In the genomic region with DNA sequence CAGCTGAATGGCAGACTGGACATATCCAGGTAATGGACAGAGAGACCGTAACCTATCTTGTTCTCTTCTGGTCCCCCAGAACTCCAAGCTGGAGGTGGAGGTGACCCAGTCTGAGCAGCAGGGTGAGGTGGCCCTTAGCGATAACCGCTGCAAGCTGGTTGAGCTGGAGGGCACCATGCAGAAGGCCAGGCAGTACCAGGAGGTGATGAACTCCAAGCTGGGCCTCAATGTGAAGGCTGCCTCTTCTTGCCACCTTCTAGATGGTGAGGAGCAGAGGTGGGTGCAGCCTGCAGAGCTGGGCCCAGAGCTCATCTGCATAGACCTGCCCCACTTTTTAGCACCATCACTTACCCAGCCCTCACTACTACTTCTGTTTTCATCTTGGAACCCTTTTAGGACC, we compare ENCODE assay signal across 21 cellular contexts. TPM values are rescaled to one million over a fixed set of nuclear protein-coding genes. Genes with fewer than 3 reads are reported as not detected.
DNase-seq lines count a peak whose midpoint lies in the region; ATAC-seq, FAIRE-seq and TF ChIP-seq lines count a peak whose summit lies in the region.
"Had no signal": no experiment of that assay in that cellular context is flagged by ENCODE, and none has a peak within 500 bp of the region (broad histone marks: within the 10 kb centered on the region; RNA-seq: fewer than 3 reads in every experiment).

No MANE protein-coding gene starts in this region.

- 0 out of 2 replicates have a peak overlapping the region, but pooled peaks have one; percentile 18 for H3K4me2 ChIP-seq in SK-N-SH
- H3K4me2 ChIP-seq: A549 had no signal

- no peak for TF ChIP-seq POLR2A in sigmoid colon (IDR thresholded peaks at IDR 0.05)
- no peak for TF ChIP-seq POLR2A in vagina (IDR thresholded peaks at IDR 0.05)

- H2AFZ ChIP-seq in SK-N-SH (ENCODE audit: low read depth): no peak overlapping the region
- H2AFZ ChIP-seq: GM23248 had no signal

- 100% methylated on average over 3 of the region's 3 CpGs for WGBS in SK-N-SH (ENCODE audit: low lambda C conversion rate)
- 97 to 98% methylated on average over 3 of the region's 3 CpGs for WGBS in sigmoid colon, 2 donors

- no peaks in the 10 kb centered on the region for H3K9me2 ChIP-seq in SK-N-SH

- H3K27ac ChIP-seq in SK-N-SH (ENCODE audit: low read depth in 2 of 2, low read length in 1 of 2): no peak overlapping the region
- H3K27ac ChIP-seq in RWPE2 (ENCODE audit: poor library complexity, severe bottlenecking): no peak overlapping the region
- no peak overlapping the region for H3K27ac ChIP-seq in kidney (ENCODE audit: low read depth in 2 of 2, low read length in 2 of 2)
- H3K27ac ChIP-seq in sigmoid colon: no peak overlapping the region
- H3K27ac ChIP-seq in vagina: no peak overlapping the region
- H3K27ac ChIP-seq: 22Rv1, C4-2B, GM23248 had no signal

- H3K9me3 ChIP-seq in SK-N-SH (no peaks in the 10 kb centered on the region), RWPE2 (ENCODE audit: severe bottlenecking) (no peaks in the 10 kb centered on the region), kidney (ENCODE audit: control insufficient read depth in 1 of 2, low read length in 2 of 2) (no peaks in the 10 kb centered on the region), sigmoid colon (no peaks in the 10 kb centered on the region), vagina (no peaks in the 10 kb centered on the region)
- H3K9me3 ChIP-seq: HAP-1 had no signal

- no peak overlapping the region for H3K4me3 ChIP-seq in SK-N-SH (ENCODE audit: low read depth in 2 of 2, low read length in 1 of 2)
- no peak overlapping the region for H3K4me3 ChIP-seq in RWPE2 (ENCODE audit: severe bottlenecking)
- H3K4me3 ChIP-seq in kidney (ENCODE audit: low read length in 2 of 2): no peak overlapping the region
- no peak overlapping the region for H3K4me3 ChIP-seq in sigmoid colon
- H3K4me3 ChIP-seq in vagina: no peak overlapping the region
- H3K4me3 ChIP-seq: A549, GM23248, HAP-1 had no signal

- TF ChIP-seq RAD21 in SK-N-SH (IDR thresholded peaks at IDR 0.05; ENCODE audit: low read length): no peak

- H3K79me2 ChIP-seq in SK-N-SH (ENCODE audit: insufficient read depth): no peaks in the 10 kb centered on the region

- ATAC-seq in SK-N-SH treated with all-trans-retinoic acid at 6 μM for 48 hours: no peak
- no peak for ATAC-seq in RWPE2 (ENCODE audit: low read depth)
- ATAC-seq: A549 had no signal

- H3K27me3 ChIP-seq in SK-N-SH (ENCODE audit: insufficient read depth) (no peaks in the 10 kb centered on the region), RWPE2 (ENCODE audit: insufficient read depth, poor library complexity, severe bottlenecking) (no peaks in the 10 kb centered on the region), sigmoid colon (peaks cover 0 to 2% (median 0%) of the 10 kb centered on the region in 3 donors), vagina (no peaks in the 10 kb centered on the region)

- TF ChIP-seq CTCF in SK-N-SH (IDR thresholded peaks at IDR 0.05) (no peak), RWPE2 (IDR thresholded peaks at IDR 0.05; ENCODE audit: poor library complexity, severe bottlenecking) (no peak), kidney (IDR thresholded peaks at IDR 0.05; ENCODE audit: borderline replicate concordance, extremely low read depth, insufficient read depth) (no peak), sigmoid colon (IDR thresholded peaks at IDR 0.05) (no peak), vagina (IDR thresholded peaks at IDR 0.05) (no peak)

- DNase-seq in SK-N-SH (no peak), RWPE2 (ENCODE audit: low spot score) (peak; percentile 11), kidney (peak; percentile 13), sigmoid colon (peak; percentile 40), HPDE6-E6E7 (ENCODE audit: extremely low spot score) (no peak), NCI-H510A (lab: John Stamatoyannopoulos, UW) (no peak), vagina (ENCODE audit: extremely low spot score in 2 of 2) (no peak)
- DNase-seq: AML-193; CD4-positive, alpha-beta T cell; DMS79; GDM1; GM23248 had no signal

- no peaks in the 10 kb centered on the region for H4K20me1 ChIP-seq in SK-N-SH (ENCODE audit: insufficient read depth)

- POLR2A ChIA-PET in SK-N-SH (lab: Yijun Ruan, JAX): no interaction called here

- no peak for FAIRE-seq in kidney (lab: Jason Lieb, UNC)
- FAIRE-seq: A549, GM12892, GM18507 had no signal

- intact Hi-C loops in kidney (cut with DNase I) (no loop called here), sigmoid colon (cut with DNase I) (no loop called here), vagina (cut with DNase I) (no loop called here)

- H3K9ac ChIP-seq in SK-N-SH (no peak overlapping the region), kidney (ENCODE audit: low read length in 2 of 2) (no peak overlapping the region)
- H3K9ac ChIP-seq: GM23248 had no signal

- H3K36me3 ChIP-seq in SK-N-SH (replicated peaks in 1 of 2; ENCODE audit: control insufficient read depth in 1 of 2, insufficient read depth in 2 of 2, low read length in 1 of 2) (no peaks in the 10 kb centered on the region), RWPE2 (ENCODE audit: low read depth) (no peaks in the 10 kb centered on the region), kidney (ENCODE audit: control insufficient read depth in 1 of 2, insufficient read depth in 2 of 2, low read length in 2 of 2) (no peaks in the 10 kb centered on the region), sigmoid colon (no peaks in the 10 kb centered on the region), vagina (no peaks in the 10 kb centered on the region)
- H3K36me3 ChIP-seq: HAP-1 had no signal

- TF ChIP-seq EP300 in SK-N-SH (IDR thresholded peaks at IDR 0.05; ENCODE audit: borderline replicate concordance in 1 of 2, low read depth in 1 of 2, low read length in 1 of 2): no peak
- TF ChIP-seq EP300 in sigmoid colon (IDR thresholded peaks at IDR 0.05): no peak

- CTCF ChIA-PET in SK-N-SH (lab: Yijun Ruan, JAX): interaction anchor here (1.3 to 8.9 kb wide), 2 partner anchors 11 to 16 kb away, joined by 3 to 80 read pairs; partner anchors contain the start of gene KRT86

- H3K4me1 ChIP-seq in SK-N-SH (ENCODE audit: control insufficient read depth in 1 of 2, insufficient read depth in 2 of 2, low read depth in 1 of 2, low read length in 1 of 2) (no peaks in the 10 kb centered on the region; a peak in 1 of 4 replicates), RWPE2 (ENCODE audit: insufficient read depth, poor library complexity, severe bottlenecking) (peaks cover 5% of the 10 kb centered on the region), kidney (ENCODE audit: control insufficient read depth in 1 of 2, insufficient read depth in 1 of 2, low read depth in 1 of 2, low read length in 2 of 2) (peaks cover 0 to 4% of the 10 kb centered on the region in 2 donors), sigmoid colon (no peaks in the 10 kb centered on the region), vagina (no peaks in the 10 kb centered on the region)

- H3F3A ChIP-seq in SK-N-SH (replicated peaks; ENCODE audit: insufficient read depth): no peaks in the 10 kb centered on the region

TF ChIP-seq in SK-N-SH, 30 proteins besides CTCF, POLR2A, EP300 and RAD21 (continues in another document):
- no peak for TF ChIP-seq MAX (IDR thresholded peaks at IDR 0.05; ENCODE audit: low read depth)
- no peak for TF ChIP-seq EZH2phosphoT487 (IDR thresholded peaks at IDR 0.05; ENCODE audit: borderline replicate concordance, low read depth)
- no peak for TF ChIP-seq CHD2 (IDR thresholded peaks at IDR 0.05; ENCODE audit: low read length, partially characterized antibody)
- TF ChIP-seq NRF1 (IDR thresholded peaks at IDR 0.05; ENCODE audit: low read depth, low read length): no peak
- TF ChIP-seq TAF1 (IDR thresholded peaks at IDR 0.05; ENCODE audit: borderline replicate concordance, low read depth, low read length): no peak

TF ChIP-seq in SK-N-SH treated with all-trans-retinoic acid at 6 μM for 48 hours, 23 proteins besides CTCF, POLR2A, EP300 and RAD21 (continues in another document):
- no peak for TF ChIP-seq ZNF70 (CRISPR knock-in tag; IDR thresholded peaks at IDR 0.05)

RNA-seq across cellular contexts. Expression of gene KRT86, which starts 7.2 kb away (rescaled TPM):
- polyA plus RNA-seq in SK-N-SH (2012; rRNA removed): 0.34 and 0.56 TPM in 2 replicates
- polyA plus RNA-seq in SK-N-SH (2012; cell fraction: cytosol; rRNA removed): 0.18 and 0.20 TPM in 2 replicates
- 0.99 and 1.1 TPM in 2 replicates for polyA plus RNA-seq in SK-N-SH (2012; cell fraction: nucleus; rRNA removed)
- 1.3 TPM for total RNA-seq in kidney
- polyA plus RNA-seq in kidney (ENCODE audit: insufficient read depth, low read depth, low replicate concordance): not detected
- total RNA-seq in sigmoid colon: not detected
- polyA plus RNA-seq in sigmoid colon: under 1 TPM in 2 of 3 donors, not detected in 1; 0.25 to 0.60 TPM
- total RNA-seq in vagina: not detected
- total RNA-seq: CD4-positive, alpha-beta T cell had no signal

RNA-seq across cellular contexts. Expression of gene KRT81, which starts 24.1 kb away (rescaled TPM):
- 0.80 and 1.9 TPM in 2 replicates for polyA plus RNA-seq in SK-N-SH (2012; rRNA removed)
- 0.42 and 0.83 TPM in 2 replicates for polyA plus RNA-seq in SK-N-SH (2012; cell fraction: cytosol; rRNA removed)
- 1.1 and 1.8 TPM in 2 replicates for polyA plus RNA-seq in SK-N-SH (2012; cell fraction: nucleus; rRNA removed)
- total RNA-seq in kidney: not detected
- not detected for polyA plus RNA-seq in kidney (ENCODE audit: insufficient read depth, low read depth, low replicate concordance)
- total RNA-seq in sigmoid colon: under 1 TPM in 1 of 4 donors, not detected in 3; 0.14 TPM
- under 1 TPM in 1 of 3 donors, not detected in 2; 0.17 TPM for polyA plus RNA-seq in sigmoid colon
- total RNA-seq in vagina: not detected
- total RNA-seq: CD4-positive, alpha-beta T cell had no signal

RNA-seq across cellular contexts. Expression of gene KRT7, which starts 34.2 kb away (rescaled TPM):
- polyA plus RNA-seq in SK-N-SH (2012; rRNA removed): 3.2 and 5.4 TPM in 2 replicates
- polyA plus RNA-seq in SK-N-SH (2012; cell fraction: cytosol; rRNA removed): 2.9 TPM in 2 replicates
- 1.9 and 3.3 TPM in 2 replicates for polyA plus RNA-seq in SK-N-SH (2012; cell fraction: nucleus; rRNA removed)
- total RNA-seq in kidney: 1,490 TPM
- polyA plus RNA-seq in kidney (ENCODE audit: insufficient read depth, low read depth, low replicate concordance): 173 TPM
- total RNA-seq in sigmoid colon: 1 to 10 TPM in 1 of 4 donors, under 1 TPM in 1, not detected in 2; 0.27 to 3.2 TPM
- polyA plus RNA-seq in sigmoid colon: 10 to 100 TPM in 1 of 3 donors, 1 to 10 TPM in 2; 1.2 to 12.0 (median 2.4) TPM
- total RNA-seq in vagina: 7.6 TPM
- total RNA-seq: CD4-positive, alpha-beta T cell had no signal

RNA-seq across cellular contexts. Expression of gene KRT83, which starts 53.9 kb away (rescaled TPM):
- polyA plus RNA-seq in SK-N-SH (2012; rRNA removed) (0.03 TPM in 1 of 2 replicates, not detected in the other), kidney (ENCODE audit: insufficient read depth, low read depth, low replicate concordance) (not detected), sigmoid colon (not detected)
- polyA plus RNA-seq in SK-N-SH (2012; cell fraction: cytosol; rRNA removed): not detected in 2 replicates
- polyA plus RNA-seq in SK-N-SH (2012; cell fraction: nucleus; rRNA removed): not detected in 2 replicates
- total RNA-seq in kidney (not detected), sigmoid colon (not detected), vagina (not detected)
- total RNA-seq: CD4-positive, alpha-beta T cell; Daoy; GM23248; H4 had no signal
- polyA plus RNA-seq: GM23248 had no signal

Comparison
In these comparisons a context has a peak if more than half of its experiments do, and no peak if none do; other contexts are left out.
1. DNase-seq: peak in RWPE2 (single experiment), kidney (single experiment) and sigmoid colon (single experiment); none in SK-N-SH (single experiment), HPDE6-E6E7 (single experiment), NCI-H510A (single experiment) and vagina (0 of 2).
2. RNA of gene KRT7, which starts 34.2 kb away (total RNA-seq): 1,490 TPM in kidney (single experiment); 7.6 TPM in vagina (single experiment) and 0.27 to 3.2 TPM in sigmoid colon; every median in the first group is over 100 times any median in the second.